In genomic region chr15:73449980-73450379, GRCh38 we compare ENCODE assay signal across 20 cellular contexts. TPM values are rescaled to one million over a fixed set of nuclear protein-coding genes. Genes with fewer than 3 reads are reported as not detected.
"Had no signal": no experiment of that assay in that cellular context is flagged by ENCODE, and none has a peak within 500 bp of the region (broad histone marks: within the 10 kb centered on the region; RNA-seq: fewer than 3 reads in every experiment).

No MANE protein-coding gene starts in this region.

RNA-seq across cellular contexts. Expression of gene REC114, which starts 7.0 kb away (rescaled TPM):
- total RNA-seq: activated naive CD4-positive, alpha-beta T cell treated with anti-CD3 and anti-CD28 coated beads for 36 hours; activated naive CD4-positive, alpha-beta T cell treated with anti-CD3 and anti-CD28 coated beads, Interleukin-2, amount 50 U/mL, for 72 hours; activated naive CD8-positive, alpha-beta T cell treated with anti-CD3 and anti-CD28 coated beads for 36 hours; activated naive CD8-positive, alpha-beta T cell treated with anti-CD3 and anti-CD28 coated beads, Interleukin-2, amount 10 ng/mL, durations not matched to agents 7 days and 5 days; activated T-cell treated with anti-CD3 and anti-CD28 coated beads, Interleukin-2, amount 50 U/mL, for 4 hours; activated T-cell treated with anti-CD3 and anti-CD28 coated beads, Interleukin-2, amount 50 U/mL, for 72 hours; activated T-helper 1 cell treated with anti-CD3 and anti-CD28 coated beads, Interleukin-12 subunit alpha, Interleukin-12 subunit beta, Interleukin-2, Interleukin-4 antibody, amounts not matched to agents 30 ng/mL and 10 ng/mL and 1 ng/mL, durations not matched to agents 14 hours and 24 hours and 36 hours; activated T-helper 17 cell treated with anti-CD3 and anti-CD28 coated beads, Interleukin-2, amount 50 U/mL, for 72 hours; activated T-helper 2 cell treated with anti-CD3 and anti-CD28 coated beads, Interferon-gamma antibody, Interleukin-2, Interleukin-4, amounts not matched to agents 10 μg/mL and 5 μg/mL and 100 μg/mL, durations not matched to agents 14 hours and 24 hours and 36 hours; adrenal gland; aorta; ascending aorta; astrocyte; body of pancreas; breast epithelium; bronchial epithelial cell; cardiac septum; cerebellum; chondrocyte had no signal
- polyA plus RNA-seq: adipose tissue, aorta had no signal
